Comparison of ENCODE assay signal across 39 cellular contexts in genomic region chr16:72810480-72810879, GRCh38.
"Had no signal": no experiment of that assay in that cellular context is flagged by ENCODE, and none has a peak within 500 bp of the region (broad histone marks: within the 10 kb centered on the region; RNA-seq: fewer than 3 reads in every experiment).

No MANE protein-coding gene starts in this region.

- H3K36me3 Mint-ChIP-seq: activated naive CD4-positive, alpha-beta T cell treated with anti-CD3 and anti-CD28 coated beads, Interleukin-2, amount 10 ng/mL, durations not matched to agents 7 days and 5 days; activated naive CD4-positive, alpha-beta T cell treated with anti-CD3 and anti-CD28 coated beads, Interleukin-2, amount 50 U/mL, for 72 hours; activated naive CD8-positive, alpha-beta T cell; activated naive CD8-positive, alpha-beta T cell treated with anti-CD3 and anti-CD28 coated beads for 36 hours; activated naive CD8-positive, alpha-beta T cell treated with anti-CD3 and anti-CD28 coated beads, Interleukin-2, amount 10 ng/mL, durations not matched to agents 7 days and 5 days had no signal

- FAIRE-seq: astrocyte, bronchial epithelial cell had no signal

- H3K4me1 ChIP-seq: body of pancreas, breast epithelium had no signal

- H3K9me3 Mint-ChIP-seq: activated naive CD4-positive, alpha-beta T cell treated with anti-CD3 and anti-CD28 coated beads for 36 hours; activated naive CD4-positive, alpha-beta T cell treated with anti-CD3 and anti-CD28 coated beads, Interleukin-2, amount 10 ng/mL, durations not matched to agents 7 days and 5 days; activated naive CD4-positive, alpha-beta T cell treated with anti-CD3 and anti-CD28 coated beads, Interleukin-2, amount 50 U/mL, for 24 hours; activated naive CD4-positive, alpha-beta T cell treated with anti-CD3 and anti-CD28 coated beads, Interleukin-2, amount 50 U/mL, for 72 hours; activated naive CD8-positive, alpha-beta T cell treated with anti-CD3 and anti-CD28 coated beads for 36 hours; activated naive CD8-positive, alpha-beta T cell treated with anti-CD3 and anti-CD28 coated beads, Interleukin-2, amount 10 ng/mL, durations not matched to agents 7 days and 5 days; activated naive CD8-positive, alpha-beta T cell treated with anti-CD3 and anti-CD28 coated beads, Interleukin-2, amount 50 U/mL, for 24 hours; activated T-cell treated with anti-CD3 and anti-CD28 coated beads, Interleukin-2, amount 50 U/mL, for 24 hours; activated T-cell treated with anti-CD3 and anti-CD28 coated beads, Interleukin-2, amount 50 U/mL, for 4 hours; activated T-cell treated with anti-CD3 and anti-CD28 coated beads, Interleukin-2, amount 50 U/mL, for 72 hours; activated T-helper 1 cell treated with anti-CD3 and anti-CD28 coated beads, Interleukin-12 subunit alpha, Interleukin-12 subunit beta, Interleukin-2, Interleukin-4 antibody, amounts not matched to agents 30 ng/mL and 10 ng/mL and 1 ng/mL, durations not matched to agents 14 hours and 24 hours and 36 hours; activated T-helper 17 cell treated with anti-CD3 and anti-CD28 coated beads, Interleukin-2, amount 50 U/mL, for 72 hours; activated T-helper 2 cell treated with anti-CD3 and anti-CD28 coated beads, Interferon-gamma antibody, Interleukin-2, Interleukin-4, amounts not matched to agents 10 μg/mL and 5 μg/mL and 100 μg/mL, durations not matched to agents 14 hours and 24 hours and 36 hours; brain; central memory CD8-positive, alpha-beta T cell had no signal

- H3K27ac Mint-ChIP-seq: activated naive CD4-positive, alpha-beta T cell treated with anti-CD3 and anti-CD28 coated beads for 36 hours; activated naive CD4-positive, alpha-beta T cell treated with anti-CD3 and anti-CD28 coated beads, Interleukin-2, amount 10 ng/mL, durations not matched to agents 7 days and 5 days; activated naive CD4-positive, alpha-beta T cell treated with anti-CD3 and anti-CD28 coated beads, Interleukin-2, amount 50 U/mL, for 24 hours; activated naive CD4-positive, alpha-beta T cell treated with anti-CD3 and anti-CD28 coated beads, Interleukin-2, amount 50 U/mL, for 72 hours; activated naive CD8-positive, alpha-beta T cell; activated naive CD8-positive, alpha-beta T cell treated with anti-CD3 and anti-CD28 coated beads for 36 hours; activated naive CD8-positive, alpha-beta T cell treated with anti-CD3 and anti-CD28 coated beads, Interleukin-2, amount 10 ng/mL, durations not matched to agents 7 days and 5 days; activated naive CD8-positive, alpha-beta T cell treated with anti-CD3 and anti-CD28 coated beads, Interleukin-2, amount 50 U/mL, for 24 hours; activated T-cell treated with anti-CD3 and anti-CD28 coated beads, Interleukin-2, amount 50 U/mL, for 24 hours; activated T-cell treated with anti-CD3 and anti-CD28 coated beads, Interleukin-2, amount 50 U/mL, for 72 hours; activated T-helper 1 cell treated with anti-CD3 and anti-CD28 coated beads, Interleukin-12 subunit alpha, Interleukin-12 subunit beta, Interleukin-2, Interleukin-4 antibody, amounts not matched to agents 30 ng/mL and 10 ng/mL and 1 ng/mL, durations not matched to agents 14 hours and 24 hours and 36 hours; activated T-helper 17 cell treated with anti-CD3 and anti-CD28 coated beads, Interleukin-2, amount 50 U/mL, for 72 hours; activated T-helper 2 cell treated with anti-CD3 and anti-CD28 coated beads, Interferon-gamma antibody, Interleukin-2, Interleukin-4, amounts not matched to agents 10 μg/mL and 5 μg/mL and 100 μg/mL, durations not matched to agents 14 hours and 24 hours and 36 hours; brain had no signal

- H3K4me3 Mint-ChIP-seq: activated naive CD4-positive, alpha-beta T cell treated with anti-CD3 and anti-CD28 coated beads for 36 hours; activated naive CD4-positive, alpha-beta T cell treated with anti-CD3 and anti-CD28 coated beads, Interleukin-2, amount 10 ng/mL, durations not matched to agents 7 days and 5 days; activated naive CD4-positive, alpha-beta T cell treated with anti-CD3 and anti-CD28 coated beads, Interleukin-2, amount 50 U/mL, for 24 hours; activated naive CD8-positive, alpha-beta T cell; activated naive CD8-positive, alpha-beta T cell treated with anti-CD3 and anti-CD28 coated beads for 36 hours; activated naive CD8-positive, alpha-beta T cell treated with anti-CD3 and anti-CD28 coated beads, Interleukin-2, amount 10 ng/mL, durations not matched to agents 7 days and 5 days; activated naive CD8-positive, alpha-beta T cell treated with anti-CD3 and anti-CD28 coated beads, Interleukin-2, amount 50 U/mL, for 24 hours; activated T-cell treated with anti-CD3 and anti-CD28 coated beads, Interleukin-2, amount 50 U/mL, for 24 hours; activated T-cell treated with anti-CD3 and anti-CD28 coated beads, Interleukin-2, amount 50 U/mL, for 4 hours; activated T-cell treated with anti-CD3 and anti-CD28 coated beads, Interleukin-2, amount 50 U/mL, for 72 hours; activated T-helper 1 cell treated with anti-CD3 and anti-CD28 coated beads, Interleukin-12 subunit alpha, Interleukin-12 subunit beta, Interleukin-2, Interleukin-4 antibody, amounts not matched to agents 30 ng/mL and 10 ng/mL and 1 ng/mL, durations not matched to agents 14 hours and 24 hours and 36 hours; activated T-helper 17 cell treated with anti-CD3 and anti-CD28 coated beads, Interleukin-2, amount 50 U/mL, for 72 hours; brain; central memory CD8-positive, alpha-beta T cell had no signal

- ATAC-seq: activated naive CD4-positive, alpha-beta T cell treated with anti-CD3 and anti-CD28 coated beads, Interleukin-2, amount 50 U/mL, for 72 hours; activated naive CD8-positive, alpha-beta T cell treated with anti-CD3 and anti-CD28 coated beads, Interleukin-2, amount 50 U/mL, for 24 hours; activated T-cell treated with anti-CD3 and anti-CD28 coated beads, Interleukin-2, amount 50 U/mL, for 4 hours; activated T-cell treated with anti-CD3 and anti-CD28 coated beads, Interleukin-2, amount 50 U/mL, for 72 hours; activated T-helper 17 cell treated with anti-CD3 and anti-CD28 coated beads, Interleukin-2, amount 50 U/mL, for 72 hours; body of pancreas had no signal

- H3K27me3 ChIP-seq: adrenal gland, ascending aorta, body of pancreas, brain microvascular endothelial cell, breast epithelium, cardiac muscle cell had no signal

- H3K27me3 Mint-ChIP-seq: activated naive CD4-positive, alpha-beta T cell treated with anti-CD3 and anti-CD28 coated beads, Interleukin-2, amount 10 ng/mL, durations not matched to agents 7 days and 5 days; activated naive CD4-positive, alpha-beta T cell treated with anti-CD3 and anti-CD28 coated beads, Interleukin-2, amount 50 U/mL, for 24 hours; activated naive CD8-positive, alpha-beta T cell; activated T-helper 17 cell treated with anti-CD3 and anti-CD28 coated beads, Interleukin-2, amount 50 U/mL, for 72 hours; brain had no signal

- H3K27ac ChIP-seq: adrenal gland, ascending aorta, body of pancreas, brain microvascular endothelial cell, breast epithelium, cardiac muscle cell had no signal

- H3K4me1 Mint-ChIP-seq: activated naive CD4-positive, alpha-beta T cell treated with anti-CD3 and anti-CD28 coated beads, Interleukin-2, amount 10 ng/mL, durations not matched to agents 7 days and 5 days; activated naive CD4-positive, alpha-beta T cell treated with anti-CD3 and anti-CD28 coated beads, Interleukin-2, amount 50 U/mL, for 24 hours; activated naive CD8-positive, alpha-beta T cell treated with anti-CD3 and anti-CD28 coated beads for 36 hours; activated T-helper 17 cell treated with anti-CD3 and anti-CD28 coated beads, Interleukin-2, amount 50 U/mL, for 72 hours; central memory CD8-positive, alpha-beta T cell had no signal

- H3K9me3 ChIP-seq: adrenal gland, ascending aorta, body of pancreas, breast epithelium had no signal

- H3K4me3 ChIP-seq: adrenal gland, ascending aorta, body of pancreas, breast epithelium, cardiac muscle cell had no signal

- DNase-seq: activated effector memory CD4-positive, alpha-beta T cell treated with anti-CD3 and anti-CD28 coated beads, Interleukin-2, amount 50 U/mL, for 16 hours; activated effector memory CD4-positive, alpha-beta T cell treated with Interleukin-2 at 50 U/mL for 16 hours; activated gamma-delta T cell; activated gamma-delta T cell treated with Interleukin-2 at 50 U/mL for 16 hours; activated naive CD4-positive, alpha-beta T cell; activated naive CD4-positive, alpha-beta T cell treated with anti-CD3 and anti-CD28 coated beads for 36 hours; activated naive CD4-positive, alpha-beta T cell treated with anti-CD3 and anti-CD28 coated beads, Interleukin-2, amount 10 ng/mL, durations not matched to agents 7 days and 5 days; activated naive CD4-positive, alpha-beta T cell treated with anti-CD3 and anti-CD28 coated beads, Interleukin-2, amount 50 U/mL, for 16 hours; activated naive CD4-positive, alpha-beta T cell treated with Interleukin-2 at 50 U/mL for 16 hours; activated naive CD8-positive, alpha-beta T cell treated with anti-CD3 and anti-CD28 coated beads for 36 hours; activated naive CD8-positive, alpha-beta T cell treated with anti-CD3 and anti-CD28 coated beads, Interleukin-2, amount 10 ng/mL, durations not matched to agents 7 days and 5 days; activated naive CD8-positive, alpha-beta T cell treated with anti-CD3 and anti-CD28 coated beads, Interleukin-2, amount 50 U/mL, for 24 hours; activated T-cell treated with anti-CD3 and anti-CD28 coated beads, Interleukin-2, amount 50 U/mL, for 24 hours; activated T-cell treated with anti-CD3 and anti-CD28 coated beads, Interleukin-2, amount 50 U/mL, for 4 hours; activated T-cell treated with anti-CD3 and anti-CD28 coated beads, Interleukin-2, amount 50 U/mL, for 48 hours; activated T-cell treated with anti-CD3 and anti-CD28 coated beads, Interleukin-2, amount 50 U/mL, for 72 hours; amniotic stem cell; amygdala; anterior cingulate cortex; aorta; body of pancreas; brain microvascular endothelial cell; caudate nucleus; central memory CD4-positive, alpha-beta T cell; cerebellar nuclear complex had no signal

- H3K36me3 ChIP-seq: breast epithelium, cardiac muscle cell had no signal
